Comparison of ENCODE assay signal across 1 cellular context in genomic region chr11:65382036-65382803, GRCh38.
TF ChIP-seq lines count a peak whose summit lies in the region.

Gene SLC25A45 (minus strand): TSS chr11:65382646. CDS start chr11:65381951, 695 bp downstream.

TF ChIP-seq in K562, 482 proteins besides CTCF, POLR2A, EP300 and RAD21 (continued from another document and continues in another):
- no peak for TF ChIP-seq EWSR1 (IDR thresholded peaks at IDR 0.05; ENCODE audit: borderline replicate concordance, low read depth, partially characterized antibody)
- TF ChIP-seq WHSC1 (IDR thresholded peaks at IDR 0.05; ENCODE audit: low read length), result no peak
- TF ChIP-seq, protein P1, sequence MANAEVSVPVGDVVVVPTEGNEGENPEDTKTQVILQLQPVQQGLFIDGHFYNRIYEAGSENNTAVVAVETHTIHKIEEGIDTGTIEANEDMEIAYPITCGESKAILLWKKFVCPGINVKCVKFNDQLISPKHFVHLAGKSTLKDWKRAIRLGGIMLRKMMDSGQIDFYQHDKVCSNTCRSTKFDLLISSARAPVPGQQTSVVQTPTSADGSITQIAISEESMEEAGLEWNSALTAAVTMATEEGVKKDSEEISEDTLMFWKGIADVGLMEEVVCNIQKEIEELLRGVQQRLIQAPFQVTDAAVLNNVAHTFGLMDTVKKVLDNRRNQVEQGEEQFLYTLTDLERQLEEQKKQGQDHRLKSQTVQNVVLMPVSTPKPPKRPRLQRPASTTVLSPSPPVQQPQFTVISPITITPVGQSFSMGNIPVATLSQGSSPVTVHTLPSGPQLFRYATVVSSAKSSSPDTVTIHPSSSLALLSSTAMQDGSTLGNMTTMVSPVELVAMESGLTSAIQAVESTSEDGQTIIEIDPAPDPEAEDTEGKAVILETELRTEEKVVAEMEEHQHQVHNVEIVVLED (CRISPR knock-in tag; IDR thresholded peaks at IDR 0.05), result peak; percentile 69
- TF ChIP-seq MCM5 (IDR thresholded peaks at IDR 0.05; ENCODE audit: low read depth), result no peak
- TF ChIP-seq ZBTB49 (CRISPR knock-in tag; IDR thresholded peaks at IDR 0.05; ENCODE audit: borderline replicate concordance), result no peak
- no peak for TF ChIP-seq CHD2 (IDR thresholded peaks at IDR 0.05; ENCODE audit: low read depth, low read length)
- no peak for TF ChIP-seq ZNF699 (CRISPR knock-in tag; IDR thresholded peaks at IDR 0.05; ENCODE audit: insufficient replicate concordance)
- TF ChIP-seq RBM15 (IDR thresholded peaks at IDR 0.05; ENCODE audit: insufficient read depth, low read length), result no peak
- peak; percentile 80 for TF ChIP-seq KLF16 (IDR thresholded peaks at IDR 0.05)
- peak in 1 of 2 experiments; percentile 60; a peak in 1 of 4 replicates for TF ChIP-seq ETV6 (IDR thresholded peaks at IDR 0.05; ENCODE audit: borderline replicate concordance in 1 of 2, low read depth in 2 of 2, low read length in 1 of 2)
- no peak for TF ChIP-seq ETV6 (CRISPR knock-in tag; IDR thresholded peaks at IDR 0.05; ENCODE audit: borderline replicate concordance)
- TF ChIP-seq ZNF766 (CRISPR knock-in tag; conservative IDR thresholded peaks at IDR 0.05), result no peak; the same call in 1 of the 2 replicates
- peak; percentile 64; the same call in 1 of the 2 replicates for TF ChIP-seq PHF8 (IDR thresholded peaks at IDR 0.05; ENCODE audit: borderline replicate concordance, low read length)
- no peak for TF ChIP-seq HNRNPK (IDR thresholded peaks at IDR 0.05; ENCODE audit: low read depth, low read length, poor library complexity, severe bottlenecking)
- TF ChIP-seq MYC (IDR thresholded peaks at IDR 0.05; ENCODE audit: low read depth, low read length), result peak; percentile 88
- TF ChIP-seq MYC (CRISPR knock-in tag; IDR thresholded peaks at IDR 0.05; ENCODE audit: borderline replicate concordance, low read depth), result peak; percentile 74; the same call in 1 of the 2 replicates
- TF ChIP-seq THRB (CRISPR knock-in tag; conservative IDR thresholded peaks at IDR 0.05), result no peak
- TF ChIP-seq ZNF75A (CRISPR knock-in tag; IDR thresholded peaks at IDR 0.05), result 0 out of 2 replicates have a peak, but pooled peaks have one; percentile 31
- 0 out of 2 replicates have a peak, but pooled peaks have one; percentile 12 for TF ChIP-seq ZNF24 (IDR thresholded peaks at IDR 0.05)
- TF ChIP-seq PKNOX1 (IDR thresholded peaks at IDR 0.05), result peak; percentile 70
- no peak for TF ChIP-seq BMI1 (IDR thresholded peaks at IDR 0.05; ENCODE audit: low read length)
- no peak for TF ChIP-seq POLR2AphosphoS2 (IDR thresholded peaks at IDR 0.05; ENCODE audit: low read length)
- TF ChIP-seq MTA3 (IDR thresholded peaks at IDR 0.05; ENCODE audit: borderline replicate concordance), result peak; percentile 96
- peak; percentile 73 for TF ChIP-seq SMC3 (conservative IDR thresholded peaks at IDR 0.05; ENCODE audit: insufficient read depth, low read depth, low read length)
- TF ChIP-seq, protein P2, sequence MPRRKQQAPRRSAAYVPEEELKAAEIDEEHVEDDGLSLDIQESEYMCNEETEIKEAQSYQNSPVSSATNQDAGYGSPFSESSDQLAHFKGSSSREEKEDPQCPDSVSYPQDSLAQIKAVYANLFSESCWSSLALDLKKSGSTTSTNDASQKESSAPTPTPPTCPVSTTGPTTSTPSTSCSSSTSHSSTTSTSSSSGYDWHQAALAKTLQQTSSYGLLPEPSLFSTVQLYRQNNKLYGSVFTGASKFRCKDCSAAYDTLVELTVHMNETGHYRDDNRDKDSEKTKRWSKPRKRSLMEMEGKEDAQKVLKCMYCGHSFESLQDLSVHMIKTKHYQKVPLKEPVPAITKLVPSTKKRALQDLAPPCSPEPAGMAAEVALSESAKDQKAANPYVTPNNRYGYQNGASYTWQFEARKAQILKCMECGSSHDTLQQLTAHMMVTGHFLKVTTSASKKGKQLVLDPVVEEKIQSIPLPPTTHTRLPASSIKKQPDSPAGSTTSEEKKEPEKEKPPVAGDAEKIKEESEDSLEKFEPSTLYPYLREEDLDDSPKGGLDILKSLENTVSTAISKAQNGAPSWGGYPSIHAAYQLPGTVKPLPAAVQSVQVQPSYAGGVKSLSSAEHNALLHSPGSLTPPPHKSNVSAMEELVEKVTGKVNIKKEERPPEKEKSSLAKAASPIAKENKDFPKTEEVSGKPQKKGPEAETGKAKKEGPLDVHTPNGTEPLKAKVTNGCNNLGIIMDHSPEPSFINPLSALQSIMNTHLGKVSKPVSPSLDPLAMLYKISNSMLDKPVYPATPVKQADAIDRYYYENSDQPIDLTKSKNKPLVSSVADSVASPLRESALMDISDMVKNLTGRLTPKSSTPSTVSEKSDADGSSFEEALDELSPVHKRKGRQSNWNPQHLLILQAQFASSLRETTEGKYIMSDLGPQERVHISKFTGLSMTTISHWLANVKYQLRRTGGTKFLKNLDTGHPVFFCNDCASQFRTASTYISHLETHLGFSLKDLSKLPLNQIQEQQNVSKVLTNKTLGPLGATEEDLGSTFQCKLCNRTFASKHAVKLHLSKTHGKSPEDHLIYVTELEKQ (CRISPR knock-in tag; IDR thresholded peaks at IDR 0.05), result peak; percentile 70; the same call in 1 of the 2 replicates
- TF ChIP-seq ZNF318 (IDR thresholded peaks at IDR 0.05; ENCODE audit: borderline replicate concordance in 1 of 2, low read depth in 1 of 2), result 0 out of 4 replicates have a peak, but pooled peaks of 1 of the 2 experiments have one; percentile 24
- TF ChIP-seq ZNF184 (CRISPR knock-in tag; IDR thresholded peaks at IDR 0.05), result no peak
- no peak for TF ChIP-seq GTF2F1 (IDR thresholded peaks at IDR 0.05; ENCODE audit: low read depth, low read length)
- TF ChIP-seq MAFF (IDR thresholded peaks at IDR 0.05; ENCODE audit: low read length), result no peak
- no peak for TF ChIP-seq CEBPZ (IDR thresholded peaks at IDR 0.05; ENCODE audit: borderline replicate concordance, low read depth, low read length)
- no peak for TF ChIP-seq THRAP3 (IDR thresholded peaks at IDR 0.05; ENCODE audit: borderline replicate concordance)
- TF ChIP-seq, protein P3, sequence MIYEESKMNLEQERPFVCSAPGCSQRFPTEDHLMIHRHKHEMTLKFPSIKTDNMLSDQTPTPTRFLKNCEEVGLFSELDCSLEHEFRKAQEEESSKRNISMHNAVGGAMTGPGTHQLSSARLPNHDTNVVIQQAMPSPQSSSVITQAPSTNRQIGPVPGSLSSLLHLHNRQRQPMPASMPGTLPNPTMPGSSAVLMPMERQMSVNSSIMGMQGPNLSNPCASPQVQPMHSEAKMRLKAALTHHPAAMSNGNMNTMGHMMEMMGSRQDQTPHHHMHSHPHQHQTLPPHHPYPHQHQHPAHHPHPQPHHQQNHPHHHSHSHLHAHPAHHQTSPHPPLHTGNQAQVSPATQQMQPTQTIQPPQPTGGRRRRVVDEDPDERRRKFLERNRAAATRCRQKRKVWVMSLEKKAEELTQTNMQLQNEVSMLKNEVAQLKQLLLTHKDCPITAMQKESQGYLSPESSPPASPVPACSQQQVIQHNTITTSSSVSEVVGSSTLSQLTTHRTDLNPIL (CRISPR knock-in tag; IDR thresholded peaks at IDR 0.05), result no peak
- TF ChIP-seq ZNF561 (CRISPR knock-in tag; conservative IDR thresholded peaks at IDR 0.05), result peak; percentile 72; the same call in 1 of the 2 replicates
